ENCODE assay signal across 14 cellular contexts in genomic region chr6:108707328-108707976, GRCh38.
DNase-seq lines count a peak whose midpoint lies in the region; ATAC-seq and TF ChIP-seq lines count a peak whose summit lies in the region.
"Had no signal": no experiment of that assay in that cellular context is flagged by ENCODE, and none has a peak within 500 bp of the region (broad histone marks: within the 10 kb centered on the region; RNA-seq: fewer than 3 reads in every experiment).

No MANE protein-coding gene starts in this region.

- no peak overlapping the region for H3K18ac ChIP-seq in trophoblast cell (ENCODE audit: low read length)

- H3K4me3 ChIP-seq in choroid plexus epithelial cell (ENCODE audit: low read depth, low read length) (no peak overlapping the region), trophoblast cell (ENCODE audit: low read depth, low read length) (no peak overlapping the region), upper lobe of left lung (no peak overlapping the region), A673 (ENCODE audit: low read depth, low read length, poor library complexity, severe bottlenecking) (no peak overlapping the region)
- H3K4me3 ChIP-seq: uterus had no signal

- no peak for TF ChIP-seq EP300 in upper lobe of left lung (IDR thresholded peaks at IDR 0.05)

- peak overlapping the region; percentile 69 for H2AK5ac ChIP-seq in trophoblast cell (ENCODE audit: low read length)

- peak overlapping the region; percentile 61 for H2BK12ac ChIP-seq in trophoblast cell (ENCODE audit: low read length)

- TF ChIP-seq POLR2A in erythroblast (IDR thresholded peaks at IDR 0.05; ENCODE audit: low read length) = no peak
- no peak for TF ChIP-seq POLR2A in upper lobe of left lung (IDR thresholded peaks at IDR 0.05)

- H3K4me1 ChIP-seq in trophoblast cell (ENCODE audit: control insufficient read depth in 1 of 2, insufficient read depth in 2 of 2, low read length in 2 of 2) = peaks cover 21 to 31% of the 10 kb centered on the region in 2 experiments
- peaks cover 0 to 9% (median under 1%) of the 10 kb centered on the region in 4 donors for H3K4me1 ChIP-seq in upper lobe of left lung
- no peaks in the 10 kb centered on the region for H3K4me1 ChIP-seq in A673 (ENCODE audit: insufficient read depth, low read length, poor library complexity, severe bottlenecking)
- H3K4me1 ChIP-seq: BE2C had no signal

- no peak overlapping the region for H3K4me2 ChIP-seq in trophoblast cell (ENCODE audit: low read length)

- TF ChIP-seq CTCF in choroid plexus epithelial cell (conservative IDR thresholded peaks at IDR 0.05; ENCODE audit: low read depth, low read length) (no peak), upper lobe of left lung (IDR thresholded peaks at IDR 0.05) (no peak), A673 (conservative IDR thresholded peaks at IDR 0.05; ENCODE audit: low read depth, low read length) (no peak)

- no peaks in the 10 kb centered on the region for H3K36me3 ChIP-seq in trophoblast cell (ENCODE audit: control insufficient read depth in 1 of 2, insufficient read depth in 2 of 2, low read length in 2 of 2)
- H3K36me3 ChIP-seq in upper lobe of left lung = no peaks in the 10 kb centered on the region
- no peaks in the 10 kb centered on the region for H3K36me3 ChIP-seq in A673 (ENCODE audit: insufficient read depth, low read length, poor library complexity, severe bottlenecking)
- H3K36me3 ChIP-seq: BE2C, uterus had no signal

- H2BK5ac ChIP-seq in trophoblast cell (ENCODE audit: low read depth, low read length, poor library complexity) = no peak overlapping the region

- H3K4ac ChIP-seq in trophoblast cell (ENCODE audit: low read depth, low read length) = no peak overlapping the region

- H3K79me1 ChIP-seq in trophoblast cell (ENCODE audit: low read length) = peaks cover 29% of the 10 kb centered on the region

- no CpG with 5 or more reads among the region's 8 CpGs for WGBS in trophoblast cell (ENCODE audit: extremely low coverage, insufficient coverage, insufficient read length)
- WGBS in upper lobe of left lung, 2 donors = 70 to 72% methylated on average over 8 of the region's 8 CpGs

- no peak overlapping the region for H3K23ac ChIP-seq in trophoblast cell (ENCODE audit: low read length)

- intact Hi-C loops in A673 (cut with micrococcal nuclease; ENCODE audit: unreplicated experiment) = no loop called here

- CTCF ChIA-PET in A673 (lab: Charles Lee) = no interaction called here

- peaks cover 2% of the 10 kb centered on the region for H3K79me2 ChIP-seq in trophoblast cell (ENCODE audit: control insufficient read depth, insufficient read depth, low read length, poor library complexity)

- H4K12ac ChIP-seq in trophoblast cell (ENCODE audit: low read depth, low read length) = no peak overlapping the region

- peak overlapping the region; percentile 54 for H4K91ac ChIP-seq in trophoblast cell (ENCODE audit: low read depth, low read length)

- ATAC-seq in upper lobe of left lung (ENCODE audit: low FRiP score in 2 of 2) = no peak
- ATAC-seq: PC-3, right cardiac atrium had no signal

- peak; percentile 68 for DNase-seq in DMS153 (lab: John Stamatoyannopoulos, UW)
- DNase-seq in NCI-H1092 treated with DMSO at 0.1 percent for 48 hours (lab: John Stamatoyannopoulos, UW) = peak; percentile 44
- peak; percentile 93 for DNase-seq in choroid plexus epithelial cell (ENCODE audit: low read depth)
- DNase-seq in trophoblast cell = no peak
- no peak for DNase-seq in activated T-cell treated with anti-CD3 and anti-CD28 coated beads for 4 hours
- no peak for DNase-seq in erythroblast (lab: John Stamatoyannopoulos, UW)
- DNase-seq in upper lobe of left lung = no peak
- no peak for DNase-seq in A673 (ENCODE audit: low spot score)
- DNase-seq: activated effector memory CD4-positive, alpha-beta T cell treated with Interleukin-2 at 50 U/mL for 16 hours; BE2C; MV-4-11; PC-3; right cardiac atrium; uterus had no signal

- BruUV-seq in A673 (replicated peaks; lab: Mats Ljungman, UMichigan) = no TSS peak

- H3K9ac ChIP-seq in trophoblast cell (ENCODE audit: low read length) = no peak overlapping the region

- H3K14ac ChIP-seq in trophoblast cell (ENCODE audit: low read length) = peak overlapping the region; percentile 65

- no peak overlapping the region for H2BK120ac ChIP-seq in trophoblast cell (ENCODE audit: insufficient read depth, low read length, poor library complexity)

- peaks cover 4% of the 10 kb centered on the region for H3K9me3 ChIP-seq in trophoblast cell (ENCODE audit: insufficient read depth, low read depth, low read length)
- H3K9me3 ChIP-seq in upper lobe of left lung = peaks cover 0 to 7% (median 4%) of the 10 kb centered on the region in 4 donors
- H3K9me3 ChIP-seq in A673 (ENCODE audit: low read depth, low read length, poor library complexity, severe bottlenecking) = peaks cover 7% of the 10 kb centered on the region
- H3K9me3 ChIP-seq: BE2C had no signal

- POLR2A ChIA-PET in A673 (lab: Charles Lee; ENCODE audit: low non-redundant PET) = no interaction called here

- H4K8ac ChIP-seq in trophoblast cell (ENCODE audit: low read depth, low read length) = peak overlapping the region; percentile 22

- H3K27me3 ChIP-seq in trophoblast cell (ENCODE audit: insufficient read depth, low read length) = no peaks in the 10 kb centered on the region
- no peaks in the 10 kb centered on the region for H3K27me3 ChIP-seq in upper lobe of left lung
- H3K27me3 ChIP-seq in A673 (replicated peaks; ENCODE audit: insufficient read depth, low read depth, low read length, poor library complexity) = no peaks in the 10 kb centered on the region
- H3K27me3 ChIP-seq: BE2C, uterus had no signal

- H2AFZ ChIP-seq in trophoblast cell (ENCODE audit: insufficient read depth, low read length, poor library complexity) = no peak overlapping the region

- no peak overlapping the region for H3K27ac ChIP-seq in trophoblast cell (ENCODE audit: low read depth, low read length)
- H3K27ac ChIP-seq in upper lobe of left lung = no peak overlapping the region
- no peak overlapping the region for H3K27ac ChIP-seq in A673 (ENCODE audit: low read depth, low read length, poor library complexity, severe bottlenecking)
- H3K27ac ChIP-seq: uterus had no signal

Comparison
In these comparisons a context has a peak if more than half of its experiments do, and no peak if none do; other contexts are left out.
1. DNase-seq: peak in DMS153 (single experiment), NCI-H1092 treated with DMSO at 0.1 percent for 48 hours (single experiment) and choroid plexus epithelial cell (single experiment); none in trophoblast cell (0 of 2), activated T-cell treated with anti-CD3 and anti-CD28 coated beads for 4 hours (single experiment), erythroblast (0 of 2), upper lobe of left lung (0 of 2) and A673 (single experiment).